8 cellular contexts compared by ENCODE assay signal in the genomic region with DNA sequence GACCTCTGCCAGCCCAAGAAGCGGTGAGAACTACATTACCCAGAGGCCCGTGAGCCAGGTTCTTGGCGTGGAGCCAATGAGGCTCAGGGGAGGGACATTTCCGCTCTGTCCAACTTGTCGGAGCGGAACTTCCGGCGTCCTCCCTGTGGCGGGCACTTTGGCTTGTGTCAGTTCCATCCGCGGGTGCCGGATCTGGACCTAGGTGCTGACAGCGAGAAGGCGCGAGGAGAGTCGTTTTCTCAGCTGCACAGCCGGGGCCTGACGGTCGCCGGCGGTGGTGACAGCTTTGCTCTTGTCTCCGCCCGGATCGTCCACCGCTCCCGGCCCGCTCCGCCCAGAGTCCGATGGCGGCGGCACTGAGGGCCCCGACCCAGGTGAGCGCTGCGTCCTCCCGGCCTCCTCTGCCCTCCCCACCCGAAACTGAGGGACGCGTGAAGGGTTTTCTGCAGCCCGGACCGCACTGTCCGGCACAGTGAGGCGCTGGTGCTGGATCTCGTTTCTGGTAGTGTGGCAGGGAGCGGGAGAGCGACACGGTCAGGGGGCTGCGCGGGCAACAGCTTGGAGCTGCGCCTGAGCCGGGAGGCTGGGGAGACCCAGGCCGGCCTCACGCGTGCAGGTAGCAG. TPM values are rescaled to one million over a fixed set of nuclear protein-coding genes. Genes with fewer than 3 reads are reported as not detected.
DNase-seq lines count a peak whose midpoint lies in the region; ATAC-seq and TF ChIP-seq lines count a peak whose summit lies in the region.

A gene (plus strand): TSS at position 125 of the 623 bp plus-strand sequence. CDS start 4,461 bp downstream, outside the sequence.

- H3K4me3 ChIP-seq in effector memory CD4-positive, alpha-beta T cell (ENCODE audit: insufficient read depth, low read depth, low read length, poor library complexity, severe bottlenecking): peak within 1 kb of the TSS; percentile 77
- H3K4me3 ChIP-seq in lung: peak within 1 kb of the TSS; percentile 80

- no peaks in the 10 kb centered on the region for H3K27me3 Mint-ChIP-seq in activated CD8-positive, alpha-beta T cell treated with anti-CD3 and anti-CD28 coated beads, Interleukin-2, amount 10 ng/mL, durations not matched to agents 7 days and 5 days (ENCODE audit: low read depth)

- no peaks in the 10 kb centered on the region for H3K27me3 ChIP-seq in effector memory CD4-positive, alpha-beta T cell (replicated peaks; ENCODE audit: control insufficient read depth, insufficient read depth, low read length, poor library complexity, severe bottlenecking)
- no peaks in the 10 kb centered on the region for H3K27me3 ChIP-seq in lung (ENCODE audit: control insufficient read depth, insufficient read depth)

- H3K27ac Mint-ChIP-seq in activated CD8-positive, alpha-beta T cell treated with anti-CD3 and anti-CD28 coated beads, Interleukin-2, amount 10 ng/mL, durations not matched to agents 7 days and 5 days: peak within 1 kb of the TSS; percentile 81

- CTCF ChIA-PET in activated CD8-positive, alpha-beta T cell treated with anti-CD3 and anti-CD28 coated beads, Interleukin-2, amount 10 ng/mL, durations not matched to agents 7 days and 5 days (lab: Charles Lee): interaction anchor here (1.1 kb wide), 1 partner anchor 65 kb away, joined by 3 read pairs; no protein-coding TSS in a partner anchor

- peaks cover 16% of the 10 kb centered on the region for H3K36me3 ChIP-seq in effector memory CD4-positive, alpha-beta T cell (ENCODE audit: control insufficient read depth, insufficient read depth, low read length)
- H3K36me3 ChIP-seq in lung (ENCODE audit: control insufficient read depth in 2 of 2, insufficient read depth in 2 of 2, low read length in 2 of 2): peaks cover 7 to 10% of the 10 kb centered on the region in 2 donors

- H3K4me1 ChIP-seq in effector memory CD4-positive, alpha-beta T cell (ENCODE audit: control insufficient read depth, insufficient read depth, low read length, poor library complexity, severe bottlenecking): peaks cover 4% of the 10 kb centered on the region
- H3K4me1 ChIP-seq in lung (ENCODE audit: control insufficient read depth in 2 of 2, insufficient read depth in 2 of 2, low read length in 2 of 2): peaks cover 7 to 9% of the 10 kb centered on the region in 2 donors

- WGBS in lung, 2 donors: 0 to 1% methylated on average over 53 of the region's 53 CpGs

- POLR2A ChIA-PET in activated CD8-positive, alpha-beta T cell treated with anti-CD3 and anti-CD28 coated beads, Interleukin-2, amount 10 ng/mL, durations not matched to agents 7 days and 5 days (lab: Charles Lee): interaction anchor here (0.9 kb wide), 1 partner anchor 208 kb away, joined by 4 read pairs; no protein-coding TSS in a partner anchor

- H3K27ac ChIP-seq in effector memory CD4-positive, alpha-beta T cell (ENCODE audit: insufficient read depth, low read length, poor library complexity, severe bottlenecking): no peak within 1 kb of the TSS
- peak within 1 kb of the TSS in 1 of 2 donors; percentile 82 for H3K27ac ChIP-seq in lung (ENCODE audit: low read depth in 1 of 2, low read length in 1 of 2)

- peaks cover 10% of the 10 kb centered on the region for H3K9me3 ChIP-seq in effector memory CD4-positive, alpha-beta T cell (ENCODE audit: control insufficient read depth, low read length)
- H3K9me3 ChIP-seq in lung (ENCODE audit: control insufficient read depth in 2 of 2, insufficient read depth in 1 of 2, low read length in 1 of 2): peaks cover 0 to 18% of the 10 kb centered on the region in 2 donors

- ATAC-seq in GM19372 (IDR thresholded peaks at IDR 0.05; ENCODE audit: low read depth, unreplicated experiment) (peak; percentile 97), HG03558 (IDR thresholded peaks at IDR 0.05; ENCODE audit: extremely low read depth, unreplicated experiment) (peak; percentile 80), lung (ENCODE audit: insufficient read depth, low FRiP score) (peak; percentile 98)
- peak; percentile 97 for ATAC-seq in activated CD8-positive, alpha-beta T cell treated with anti-CD3 and anti-CD28 coated beads, Interleukin-2, amount 10 ng/mL, durations not matched to agents 7 days and 5 days

- TF ChIP-seq CTCF in lung (IDR thresholded peaks at IDR 0.05; ENCODE audit: control extremely low read depth, extremely low read depth): no peak

- peaks cover 9% of the 10 kb centered on the region for H3K4me1 Mint-ChIP-seq in activated CD8-positive, alpha-beta T cell treated with anti-CD3 and anti-CD28 coated beads, Interleukin-2, amount 10 ng/mL, durations not matched to agents 7 days and 5 days (ENCODE audit: low read depth)

- peak within 1 kb of the TSS; percentile 85 for H3K4me3 Mint-ChIP-seq in activated CD8-positive, alpha-beta T cell treated with anti-CD3 and anti-CD28 coated beads, Interleukin-2, amount 10 ng/mL, durations not matched to agents 7 days and 5 days

- H3K36me3 Mint-ChIP-seq in activated CD8-positive, alpha-beta T cell treated with anti-CD3 and anti-CD28 coated beads, Interleukin-2, amount 10 ng/mL, durations not matched to agents 7 days and 5 days (ENCODE audit: low read depth): peaks cover 47% of the 10 kb centered on the region

- H3K9me3 Mint-ChIP-seq in activated CD8-positive, alpha-beta T cell treated with anti-CD3 and anti-CD28 coated beads, Interleukin-2, amount 10 ng/mL, durations not matched to agents 7 days and 5 days (ENCODE audit: insufficient read depth): peaks cover 40% of the 10 kb centered on the region

- DNase-seq in C1 segment of cervical spinal cord (lab: John Stamatoyannopoulos, UW): peak; percentile 52 to 92 (median 82)
- DNase-seq in NCI-H774 (lab: John Stamatoyannopoulos, UW): peak; percentile 89
- DNase-seq in activated CD8-positive, alpha-beta T cell treated with anti-CD3 and anti-CD28 coated beads, Interleukin-2, amount 10 ng/mL, durations not matched to agents 7 days and 5 days: peak; percentile 92
- DNase-seq in effector memory CD4-positive, alpha-beta T cell: peak; percentile 56 to 74 (median 68)
- peak; percentile 95 for DNase-seq in lung (ENCODE audit: low spot score)
- peak; percentile 83 to 87 (median 85) for DNase-seq in stimulated activated CD4-positive, alpha-beta T cell treated with anti-CD3 and anti-CD28 coated beads, TNF-alpha, amount 100 ng/mL, for 24 hours (ENCODE audit: low read depth in 3 of 3)

RNA-seq across cellular contexts. Expression of the gene that starts here (rescaled TPM):
- total RNA-seq in activated CD8-positive, alpha-beta T cell treated with anti-CD3 and anti-CD28 coated beads, Interleukin-2, amount 10 ng/mL, durations not matched to agents 7 days and 5 days: 10 to 100 TPM; 10.7 to 10.8 TPM
- 1 to 10 TPM; 4.0 to 4.7 TPM for total RNA-seq in lung
- 1 to 10 TPM; 1.5 to 2.1 TPM for polyA plus RNA-seq in lung
